In genomic region chr18:39244242-39244641, GRCh38 we compare ENCODE assay signal across 8 cellular contexts.
"Had no signal": no experiment of that assay in that cellular context is flagged by ENCODE, and none has a peak within 500 bp of the region (broad histone marks: within the 10 kb centered on the region; RNA-seq: fewer than 3 reads in every experiment).

No MANE protein-coding gene starts in this region.

- H3K4me3 ChIP-seq: GM23338, K562 had no signal

- H3K4me2 ChIP-seq: GM23338 had no signal

- H2AFZ ChIP-seq: GM23338 had no signal

- DNase-seq: H9, HCEC 1CT, IMR-90, KG1 had no signal

- FAIRE-seq: H1, H54, K562 had no signal

- ATAC-seq: GM23338, K562 had no signal
